18 cellular contexts compared by ENCODE assay signal in genomic region chr4:188246488-188246887, GRCh38.
DNase-seq lines count a peak whose midpoint lies in the region; ATAC-seq and TF ChIP-seq lines count a peak whose summit lies in the region.
"Had no signal": no experiment of that assay in that cellular context is flagged by ENCODE, and none has a peak within 500 bp of the region (broad histone marks: within the 10 kb centered on the region; RNA-seq: fewer than 3 reads in every experiment).

No MANE protein-coding gene starts in this region.

- H3K9me3 Mint-ChIP-seq in WTC11 = peaks cover 8% of the 10 kb centered on the region
- no peaks in the 10 kb centered on the region for H3K9me3 Mint-ChIP-seq in neural crest cell

- CTCF ChIA-PET in WTC11 (lab: Charles Lee) = no interaction called here

- peaks cover 22% of the 10 kb centered on the region for H3K4me1 Mint-ChIP-seq in WTC11
- peaks cover 21% of the 10 kb centered on the region for H3K4me1 Mint-ChIP-seq in neural crest cell
- H3K4me1 Mint-ChIP-seq: activated CD4-positive, alpha-beta T cell treated with anti-CD3 and anti-CD28 coated beads for 36 hours; stimulated activated naive B cell treated with anti-CD40 and anti-IgM and Interleukin-4, amounts not matched to agents 10 μg/mL and 1 μg/mL and 100 μg/mL, for 72 hours had no signal

- POLR2A ChIA-PET in WTC11 (lab: Charles Lee) = no interaction called here

- peak; percentile 96 for ATAC-seq in WTC11
- no peak for ATAC-seq in HG03108 (IDR thresholded peaks at IDR 0.05; ENCODE audit: unreplicated experiment)
- ATAC-seq: activated CD4-positive, alpha-beta T cell treated with anti-CD3 and anti-CD28 coated beads for 36 hours; gastrocnemius medialis; HepG2; lower lobe of right lung; stimulated activated naive B cell treated with anti-CD40 and anti-IgM and Interleukin-4, amounts not matched to agents 10 μg/mL and 1 μg/mL and 100 μg/mL, for 72 hours had no signal

- peak; percentile 10 for DNase-seq in H4 (ENCODE audit: low spot score)
- peak; percentile 11 for DNase-seq in NCI-H460 (ENCODE audit: extremely low read depth, low read depth)
- peak; percentile 28 for DNase-seq in WTC11 (ENCODE audit: low spot score)
- no peak for DNase-seq in neural crest cell (ENCODE audit: low read depth, low spot score)
- DNase-seq in central memory CD4-positive, alpha-beta T cell = no peak
- no peak for DNase-seq in GM03348 (ENCODE audit: low spot score)
- DNase-seq: activated CD4-positive, alpha-beta T cell treated with anti-CD3 and anti-CD28 coated beads for 36 hours; activated effector memory CD4-positive, alpha-beta T cell treated with anti-CD3 and anti-CD28 coated beads, Interleukin-2, amount 50 U/mL, for 16 hours; amygdala; C1 segment of cervical spinal cord; gastrocnemius medialis; lower lobe of right lung; NCI-H2081; NCI-H774; stimulated activated naive B cell treated with anti-CD40 and anti-IgM and Interleukin-4, amounts not matched to agents 10 μg/mL and 1 μg/mL and 100 μg/mL, for 72 hours had no signal

- H3K36me3 Mint-ChIP-seq in WTC11 (no peaks in the 10 kb centered on the region), neural crest cell (ENCODE audit: low read depth) (no peaks in the 10 kb centered on the region)
- H3K36me3 Mint-ChIP-seq: stimulated activated naive B cell treated with anti-CD40 and anti-IgM and Interleukin-4, amounts not matched to agents 10 μg/mL and 1 μg/mL and 100 μg/mL, for 72 hours had no signal

- H3K27me3 Mint-ChIP-seq in WTC11 (ENCODE audit: low read depth) (no peaks in the 10 kb centered on the region), neural crest cell (ENCODE audit: low read depth) (no peaks in the 10 kb centered on the region)
- H3K27me3 Mint-ChIP-seq: activated CD4-positive, alpha-beta T cell treated with anti-CD3 and anti-CD28 coated beads for 36 hours; stimulated activated naive B cell treated with anti-CD40 and anti-IgM and Interleukin-4, amounts not matched to agents 10 μg/mL and 1 μg/mL and 100 μg/mL, for 72 hours had no signal

- no peak for TF ChIP-seq CTCF in WTC11 (IDR thresholded peaks at IDR 0.05)
- peak; percentile 28 for TF ChIP-seq CTCF in neural crest cell (conservative IDR thresholded peaks at IDR 0.05)

- no peak overlapping the region for H3K4me3 Mint-ChIP-seq in WTC11
- H3K4me3 Mint-ChIP-seq in neural crest cell = no peak overlapping the region
- H3K4me3 Mint-ChIP-seq: activated CD4-positive, alpha-beta T cell treated with anti-CD3 and anti-CD28 coated beads for 36 hours; stimulated activated naive B cell treated with anti-CD40 and anti-IgM and Interleukin-4, amounts not matched to agents 10 μg/mL and 1 μg/mL and 100 μg/mL, for 72 hours; T-helper 2 cell treated with Interferon-gamma antibody and Interleukin-4, amounts not matched to agents 5 μg/mL and 100 μg/mL, for 36 hours had no signal

- H3K27ac Mint-ChIP-seq in WTC11 (no peak overlapping the region), neural crest cell (ENCODE audit: unreplicated experiment) (no peak overlapping the region)
- H3K27ac Mint-ChIP-seq: activated CD4-positive, alpha-beta T cell treated with anti-CD3 and anti-CD28 coated beads for 36 hours; stimulated activated naive B cell treated with anti-CD40 and anti-IgM and Interleukin-4, amounts not matched to agents 10 μg/mL and 1 μg/mL and 100 μg/mL, for 72 hours; T-helper 2 cell treated with Interferon-gamma antibody and Interleukin-4, amounts not matched to agents 5 μg/mL and 100 μg/mL, for 36 hours had no signal

TF ChIP-seq in WTC11, 78 proteins besides CTCF, POLR2A, EP300 and RAD21:
- TF ChIP-seq ATF6 (CRISPR knock-in tag; IDR thresholded peaks at IDR 0.05) (no peak), ZNF532 (CRISPR knock-in tag; IDR thresholded peaks at IDR 0.05; ENCODE audit: borderline replicate concordance) (no peak), ZNF416 (CRISPR knock-in tag; IDR thresholded peaks at IDR 0.05) (no peak), NR1H2 (CRISPR knock-in tag; IDR thresholded peaks at IDR 0.05) (no peak), ZNF317 (CRISPR knock-in tag; IDR thresholded peaks at IDR 0.05; ENCODE audit: borderline replicate concordance, low read depth) (no peak), GTF2I (CRISPR knock-in tag; conservative IDR thresholded peaks at IDR 0.05) (no peak), AFF4 (CRISPR knock-in tag; IDR thresholded peaks at IDR 0.05; ENCODE audit: borderline replicate concordance) (no peak), NFE2L1 (CRISPR knock-in tag; IDR thresholded peaks at IDR 0.05) (no peak), NR3C1 (CRISPR knock-in tag; conservative IDR thresholded peaks at IDR 0.05; ENCODE audit: low read depth) (no peak), ATF3 (CRISPR knock-in tag; conservative IDR thresholded peaks at IDR 0.05) (no peak), GRHL2 (CRISPR knock-in tag; IDR thresholded peaks at IDR 0.05; ENCODE audit: insufficient replicate concordance, severe bottlenecking) (no peak), ETV6 (CRISPR knock-in tag; IDR thresholded peaks at IDR 0.05) (no peak)

Comparison
In these comparisons a context has a peak if more than half of its experiments do, and no peak if none do; other contexts are left out.
1. DNase-seq: peak in H4 (single experiment), NCI-H460 (single experiment) and WTC11 (single experiment); none in neural crest cell (single experiment), central memory CD4-positive, alpha-beta T cell (single experiment) and GM03348 (single experiment).